1 cellular context compared by ENCODE assay signal in the genomic region with DNA sequence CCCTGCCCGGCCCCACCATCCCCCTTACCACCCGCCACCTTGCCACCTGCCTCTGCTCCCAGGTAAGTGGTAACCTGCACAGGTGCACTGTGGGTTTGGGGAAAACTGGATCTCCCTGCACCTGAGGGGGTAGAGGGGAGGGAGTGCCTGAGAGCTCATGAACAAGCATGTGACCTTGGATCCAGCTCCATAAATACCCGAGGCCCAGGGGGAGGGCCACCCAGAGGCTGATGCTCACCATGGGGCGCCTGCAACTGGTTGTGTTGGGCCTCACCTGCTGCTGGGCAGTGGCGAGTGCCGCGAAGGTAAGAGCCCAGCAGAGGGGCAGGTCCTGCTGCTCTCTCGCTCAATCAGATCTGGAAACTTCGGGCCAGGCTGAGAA.
TF ChIP-seq lines count a peak whose summit lies in the region.

A gene (plus strand): TSS at position 218 of the 382 bp plus-strand sequence. CDS start 22 bp downstream, at position 240.

TF ChIP-seq in HepG2, 621 proteins besides CTCF, POLR2A, EP300 and RAD21:
- TF ChIP-seq, protein P1, sequence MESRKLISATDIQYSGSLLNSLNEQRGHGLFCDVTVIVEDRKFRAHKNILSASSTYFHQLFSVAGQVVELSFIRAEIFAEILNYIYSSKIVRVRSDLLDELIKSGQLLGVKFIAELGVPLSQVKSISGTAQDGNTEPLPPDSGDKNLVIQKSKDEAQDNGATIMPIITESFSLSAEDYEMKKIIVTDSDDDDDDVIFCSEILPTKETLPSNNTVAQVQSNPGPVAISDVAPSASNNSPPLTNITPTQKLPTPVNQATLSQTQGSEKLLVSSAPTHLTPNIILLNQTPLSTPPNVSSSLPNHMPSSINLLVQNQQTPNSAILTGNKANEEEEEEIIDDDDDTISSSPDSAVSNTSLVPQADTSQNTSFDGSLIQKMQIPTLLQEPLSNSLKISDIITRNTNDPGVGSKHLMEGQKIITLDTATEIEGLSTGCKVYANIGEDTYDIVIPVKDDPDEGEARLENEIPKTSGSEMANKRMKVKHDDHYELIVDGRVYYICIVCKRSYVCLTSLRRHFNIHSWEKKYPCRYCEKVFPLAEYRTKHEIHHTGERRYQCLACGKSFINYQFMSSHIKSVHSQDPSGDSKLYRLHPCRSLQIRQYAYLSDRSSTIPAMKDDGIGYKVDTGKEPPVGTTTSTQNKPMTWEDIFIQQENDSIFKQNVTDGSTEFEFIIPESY (CRISPR knock-in tag; IDR thresholded peaks at IDR 0.05) = 0 out of 2 replicates have a peak, but pooled peaks have one; percentile 15
TF ChIP-seq in HepG2: peak in this region for 1; not testable (repeated sequence) for 620.
